Comparison of ENCODE assay signal across 8 cellular contexts in the genomic region with DNA sequence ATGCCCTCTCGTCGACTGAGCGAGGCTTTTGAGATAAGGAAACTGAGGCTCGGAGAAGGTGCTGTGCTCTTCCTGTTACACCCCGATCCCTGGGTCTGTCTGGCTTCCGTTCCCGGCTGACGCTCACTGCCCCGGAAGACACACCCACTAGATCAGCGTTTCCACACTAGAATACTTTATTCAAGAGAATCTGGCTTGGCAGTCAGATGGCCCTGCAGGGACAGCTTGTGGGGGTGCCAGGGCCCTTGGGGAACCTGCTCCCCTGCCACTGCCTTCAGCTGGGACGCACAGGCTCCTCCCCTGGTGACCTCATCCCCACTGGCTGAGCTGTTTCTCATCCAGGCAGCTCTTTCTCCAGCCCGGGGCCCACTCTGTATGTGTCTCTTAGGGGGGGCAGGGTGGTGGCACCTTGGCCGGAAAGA. TPM values are rescaled to one million over a fixed set of nuclear protein-coding genes. Genes with fewer than 3 reads are reported as not detected.
A peak's percentile ranks its signal among the peaks of the same experiment; 100 is the strongest.
DNase-seq lines count a peak whose midpoint lies in the region; ATAC-seq and TF ChIP-seq lines count a peak whose summit lies in the region.

No MANE protein-coding gene starts in this region.

- H3K4me3 ChIP-seq in dorsolateral prefrontal cortex: peak overlapping the region in 24 of 59 donors; percentile 1 to 46 (median 20)

- DNase-seq in GM13976 (ENCODE audit: low spot score): peak; percentile 79
- peak; percentile 51 for DNase-seq in activated CD4-positive, alpha-beta T cell treated with anti-CD3 and anti-CD28 coated beads, Interleukin-2, amount 50 U/mL, for 1 hour
- DNase-seq in dorsolateral prefrontal cortex: peak in 9 of 10 donors; percentile 58 to 87 (median 76)
- DNase-seq in natural killer cell: peak; percentile 59
- DNase-seq in substantia nigra (lab: John Stamatoyannopoulos, UW): peak; percentile 18 to 89 (median 62)
- DNase-seq in NCI-H2029 (lab: John Stamatoyannopoulos, UW): no peak
- DNase-seq in SHP77 (lab: John Stamatoyannopoulos, UW): no peak

- peaks cover 40 to 41% of the 10 kb centered on the region in 2 donors for H3K4me1 Mint-ChIP-seq in natural killer cell

- no peaks in the 10 kb centered on the region for H3K36me3 Mint-ChIP-seq in natural killer cell

- H3K4me3 Mint-ChIP-seq in natural killer cell: peak overlapping the region; percentile 83

- H3K27ac Mint-ChIP-seq in natural killer cell: peak overlapping the region; percentile 89 to 96

- in situ Hi-C loops in GM13976 (cut with MboI; ENCODE audit: low sequenced_read_pairs, unreplicated experiment): no loop called here

- intact Hi-C loops in dorsolateral prefrontal cortex (cut with DNase I): loop anchor here in 1 of 2 donors (5.0 kb wide), 1 partner anchor 61 kb away; the partner anchor contains the start of gene EIF2B2
- intact Hi-C loops in natural killer cell (cut with micrococcal nuclease): no loop called here

- no peak for TF ChIP-seq CTCF in GM13976 (IDR thresholded peaks at IDR 0.05; ENCODE audit: borderline replicate concordance, control extremely low read depth, extremely low read depth, insufficient read depth, missing control alignments)
- peak in 2 of 56 donors; percentile 17 to 19 for TF ChIP-seq CTCF in dorsolateral prefrontal cortex (IDR thresholded peaks at IDR 0.05 in 54 of 56, conservative IDR thresholded peaks at IDR 0.05 in 2 of 56; ENCODE audit: low read depth in 1 of 56, partially characterized antibody in 56 of 56)
- no peak for TF ChIP-seq CTCF in natural killer cell (IDR thresholded peaks at IDR 0.05)

- H3K27ac ChIP-seq in dorsolateral prefrontal cortex (peak overlapping the region; percentile 23 to 96 (median 88)), substantia nigra (ENCODE audit: low read depth, low read length, poor library complexity, severe bottlenecking) (peak overlapping the region; percentile 79)

- no peaks in the 10 kb centered on the region for H3K27me3 ChIP-seq in dorsolateral prefrontal cortex

- no peaks in the 10 kb centered on the region for H3K27me3 Mint-ChIP-seq in natural killer cell (ENCODE audit: low read depth in 2 of 2)

- no peaks in the 10 kb centered on the region for H3K9me3 Mint-ChIP-seq in natural killer cell

- ATAC-seq in HG03460 (IDR thresholded peaks at IDR 0.05; ENCODE audit: unreplicated experiment): peak; percentile 43
- ATAC-seq in natural killer cell: peak; percentile 59 to 86 (median 63)

RNA-seq across cellular contexts. Expression of gene PGF, which starts 13.7 kb away (rescaled TPM):
- total RNA-seq in dorsolateral prefrontal cortex (10 to 100 TPM in 1 of 120 experiments, 1 to 10 TPM in 119; 1.3 to 14.5 (median 3.0) TPM), natural killer cell (under 1 TPM in 2 of 3 donors, not detected in 1; 0.33 to 0.34 TPM)

RNA-seq across cellular contexts. Expression of gene RPS6KL1, which starts 18.6 kb away (rescaled TPM):
- total RNA-seq in dorsolateral prefrontal cortex (10 to 100 TPM; 35.6 to 99.8 (median 63.6) TPM), natural killer cell (1 to 10 TPM; 1.9 to 7.9 (median 2.9) TPM)

RNA-seq across cellular contexts. Expression of gene DLST, which starts 60.0 kb away (rescaled TPM):
- total RNA-seq in dorsolateral prefrontal cortex (10 to 100 TPM; 54.1 to 89.6 (median 72.8) TPM), natural killer cell (100 to 1,000 TPM; 161 to 180 (median 163) TPM)

Comparison
In these comparisons a context has a peak if more than half of its experiments do, and no peak if none do; other contexts are left out.
1. DNase-seq: peak in GM13976 (single experiment), activated CD4-positive, alpha-beta T cell treated with anti-CD3 and anti-CD28 coated beads, Interleukin-2, amount 50 U/mL, for 1 hour (single experiment), dorsolateral prefrontal cortex (9 of 10), natural killer cell (single experiment) and substantia nigra (49 of 49); none in NCI-H2029 (single experiment) and SHP77 (0 of 2).
2. RNA of gene RPS6KL1, which starts 18.6 kb away (total RNA-seq): 35.6 to 99.8 TPM in dorsolateral prefrontal cortex; 1.9 to 7.9 TPM in natural killer cell; every median in the first group is over 4 times any median in the second.